In the genomic region with DNA sequence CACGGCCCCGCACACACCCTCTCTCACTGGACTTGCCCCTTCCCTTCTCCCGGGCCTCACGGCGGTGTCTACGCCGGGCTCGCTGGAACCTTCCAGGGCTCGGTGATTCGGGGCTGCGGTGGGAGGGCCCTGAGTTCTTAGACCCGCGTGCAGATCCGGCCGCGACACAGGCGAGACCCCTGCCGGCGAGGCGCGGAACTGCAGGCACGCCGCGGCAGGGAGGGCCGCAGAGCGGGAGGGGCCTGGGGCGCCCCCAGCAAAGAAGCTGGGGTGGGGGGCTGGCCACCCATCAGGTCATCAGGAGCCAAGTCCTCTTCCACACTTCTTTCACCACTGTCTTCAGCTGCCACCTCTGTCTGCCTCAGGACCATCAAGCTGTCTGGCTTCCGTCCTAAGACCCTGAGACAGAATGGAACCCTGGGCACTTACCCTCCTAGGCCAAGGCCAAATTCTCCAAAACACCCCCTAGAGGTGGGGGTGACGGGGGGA, we compare ENCODE assay signal across 8 cellular contexts.
A peak's percentile ranks its signal among the peaks of the same experiment; 100 is the strongest.
DNase-seq lines count a peak whose midpoint lies in the region; ATAC-seq and TF ChIP-seq lines count a peak whose summit lies in the region.

No MANE protein-coding gene starts in this region.

- no peaks in the 10 kb centered on the region for H3K36me3 ChIP-seq in left lung

- intact Hi-C loops in left lung (cut with DNase I), result loop anchor here in 1 of 2 donors (5.0 to 10.0 kb wide), 2 partner anchors 172 to 419 kb away; partner anchors contain the start of gene FAM43A

- no peaks in the 10 kb centered on the region for H3K9me3 ChIP-seq in left lung

- TF ChIP-seq CTCF in left lung (IDR thresholded peaks at IDR 0.05), result peak; percentile 100

- H3K4me1 ChIP-seq in left lung, result peaks cover 0 to 53% of the 10 kb centered on the region in 2 donors

- no peaks in the 10 kb centered on the region for H3K27me3 ChIP-seq in left lung

- H3K4me3 ChIP-seq in left lung, result no peak overlapping the region

- in situ Hi-C loops in G401 (cut with HindIII; ENCODE audit: low sequenced_read_pairs), result no loop called here

- peak; percentile 65 for ATAC-seq in HG02571 (IDR thresholded peaks at IDR 0.05; ENCODE audit: unreplicated experiment)
- peak; percentile 90 for ATAC-seq in left lung
- ATAC-seq in GM21717 (IDR thresholded peaks at IDR 0.05; ENCODE audit: unreplicated experiment), result no peak

- no peak overlapping the region for H3K27ac ChIP-seq in left lung

- DNase-seq in G401 (ENCODE audit: low spot score) (peak; percentile 54), NCI-H2171 treated with DMSO at 0.1 percent for 48 hours (lab: John Stamatoyannopoulos, UW) (peak; percentile 48), cerebellum (ENCODE audit: low spot score) (peak; percentile 67), left lung (peak; percentile 60 to 94)
- DNase-seq in activated CD4-positive, alpha-beta T cell treated with anti-CD3 and anti-CD28 coated beads for 4 hours, result peak; percentile 58 to 61
- peak; percentile 56 to 63 for DNase-seq in stimulated activated CD4-positive, alpha-beta T cell treated with anti-CD3 and anti-CD28 coated beads, Interleukin-4, amount 100 ng/mL, for 48 hours (ENCODE audit: low read depth in 2 of 2)
